In genomic region chr5:87103616-87104287, GRCh38 we compare ENCODE assay signal across 13 cellular contexts.
DNase-seq lines count a peak whose midpoint lies in the region; ATAC-seq and TF ChIP-seq lines count a peak whose summit lies in the region.
"Had no signal": no experiment of that assay in that cellular context is flagged by ENCODE, and none has a peak within 500 bp of the region (broad histone marks: within the 10 kb centered on the region; RNA-seq: fewer than 3 reads in every experiment).

No MANE protein-coding gene starts in this region.

- ATAC-seq in GM19035 (IDR thresholded peaks at IDR 0.05; ENCODE audit: unreplicated experiment) = peak; percentile 97
- peak; percentile 90 for ATAC-seq in GM21825 (IDR thresholded peaks at IDR 0.05; ENCODE audit: unreplicated experiment)
- peak; percentile 89 for ATAC-seq in HG03439 (IDR thresholded peaks at IDR 0.05; ENCODE audit: unreplicated experiment)

- H3K9me3 Mint-ChIP-seq in activated T-helper 1 cell treated with anti-CD3 and anti-CD28 coated beads, Interleukin-12 subunit alpha, Interleukin-12 subunit beta, Interleukin-2, Interleukin-4 antibody, amounts not matched to agents 30 ng/mL and 10 ng/mL and 1 ng/mL, durations not matched to agents 14 hours and 24 hours and 36 hours = peaks cover 9% of the 10 kb centered on the region
- H3K9me3 Mint-ChIP-seq: nephron had no signal

- no peaks in the 10 kb centered on the region for H3K27me3 ChIP-seq in smooth muscle cell (ENCODE audit: low read depth)
- H3K27me3 ChIP-seq: suprapubic skin had no signal

- H3K79me2 ChIP-seq in smooth muscle cell (ENCODE audit: low read depth) = no peaks in the 10 kb centered on the region

- no peaks in the 10 kb centered on the region for H3K36me3 Mint-ChIP-seq in activated T-helper 1 cell treated with anti-CD3 and anti-CD28 coated beads, Interleukin-12 subunit alpha, Interleukin-12 subunit beta, Interleukin-2, Interleukin-4 antibody, amounts not matched to agents 30 ng/mL and 10 ng/mL and 1 ng/mL, durations not matched to agents 14 hours and 24 hours and 36 hours (ENCODE audit: low read depth)

- no peak overlapping the region for H3K4me2 ChIP-seq in smooth muscle cell

- TF ChIP-seq CTCF in smooth muscle cell (IDR thresholded peaks at IDR 0.05; ENCODE audit: borderline replicate concordance, insufficient read depth, poor library complexity, severe bottlenecking) = no peak

- H3K27ac Mint-ChIP-seq in activated T-helper 1 cell treated with anti-CD3 and anti-CD28 coated beads, Interleukin-12 subunit alpha, Interleukin-12 subunit beta, Interleukin-2, Interleukin-4 antibody, amounts not matched to agents 30 ng/mL and 10 ng/mL and 1 ng/mL, durations not matched to agents 14 hours and 24 hours and 36 hours = no peak overlapping the region
- H3K27ac Mint-ChIP-seq: nephron; T-helper 2 cell treated with Interferon-gamma antibody and Interleukin-4, amounts not matched to agents 5 μg/mL and 100 μg/mL, for 36 hours had no signal

- H3F3A ChIP-seq in smooth muscle cell (ENCODE audit: low read depth) = no peaks in the 10 kb centered on the region

- H3K9ac ChIP-seq in smooth muscle cell (ENCODE audit: low read depth) = no peak overlapping the region

- intact Hi-C loops in activated T-helper 1 cell treated with anti-CD3 and anti-CD28 coated beads, Interleukin-12 subunit alpha, Interleukin-12 subunit beta, Interleukin-2, Interleukin-4 antibody, amounts not matched to agents 30 ng/mL and 10 ng/mL and 1 ng/mL, durations not matched to agents 14 hours and 24 hours and 36 hours (cut with micrococcal nuclease) = no loop called here

- no peak overlapping the region for H3K4me3 ChIP-seq in smooth muscle cell
- H3K4me3 ChIP-seq: suprapubic skin had no signal

- no peaks in the 10 kb centered on the region for H4K20me1 ChIP-seq in smooth muscle cell (ENCODE audit: low read depth)

- no peaks in the 10 kb centered on the region for H3K9me3 ChIP-seq in smooth muscle cell (replicated peaks; ENCODE audit: low read depth)
- H3K9me3 ChIP-seq: suprapubic skin had no signal

- H3K27ac ChIP-seq in smooth muscle cell (ENCODE audit: low read depth) = no peak overlapping the region
- H3K27ac ChIP-seq: suprapubic skin had no signal

- DNase-seq in smooth muscle cell (lab: John Stamatoyannopoulos, UW; ENCODE audit: unreplicated experiment) = no peak
- no peak for DNase-seq in cerebellar nuclear complex (lab: John Stamatoyannopoulos, UW)
- DNase-seq in activated T-helper 1 cell treated with anti-CD3 and anti-CD28 coated beads, Interleukin-12 subunit alpha, Interleukin-12 subunit beta, Interleukin-2, Interleukin-4 antibody, amounts not matched to agents 30 ng/mL and 10 ng/mL and 1 ng/mL, durations not matched to agents 14 hours and 24 hours and 36 hours (ENCODE audit: low spot score) = no peak
- DNase-seq in NCI-H2227 treated with DMSO at 0.1 percent for 48 hours (lab: John Stamatoyannopoulos, UW) = no peak
- DNase-seq: activated gamma-delta T cell; GF-D8; stimulated activated CD4-positive, alpha-beta T cell treated with anti-CD3 and anti-CD28 coated beads, Interleukin-15, amount 100 ng/mL, for 24 hours had no signal

- no peaks in the 10 kb centered on the region for H3K4me1 ChIP-seq in smooth muscle cell (ENCODE audit: low read depth)
- H3K4me1 ChIP-seq: suprapubic skin had no signal

- peaks cover 2% of the 10 kb centered on the region for H3K27me3 Mint-ChIP-seq in activated T-helper 1 cell treated with anti-CD3 and anti-CD28 coated beads, Interleukin-12 subunit alpha, Interleukin-12 subunit beta, Interleukin-2, Interleukin-4 antibody, amounts not matched to agents 30 ng/mL and 10 ng/mL and 1 ng/mL, durations not matched to agents 14 hours and 24 hours and 36 hours (ENCODE audit: insufficient read depth)

- peaks cover 17% of the 10 kb centered on the region for H3K4me1 Mint-ChIP-seq in activated T-helper 1 cell treated with anti-CD3 and anti-CD28 coated beads, Interleukin-12 subunit alpha, Interleukin-12 subunit beta, Interleukin-2, Interleukin-4 antibody, amounts not matched to agents 30 ng/mL and 10 ng/mL and 1 ng/mL, durations not matched to agents 14 hours and 24 hours and 36 hours (ENCODE audit: low read depth)
- H3K4me1 Mint-ChIP-seq: nephron had no signal

- no peaks in the 10 kb centered on the region for H3K36me3 ChIP-seq in smooth muscle cell (ENCODE audit: low read depth)
- H3K36me3 ChIP-seq: suprapubic skin had no signal

- H2AFZ ChIP-seq in smooth muscle cell (ENCODE audit: low read depth) = peak overlapping the region; percentile 37

- no peak overlapping the region for H3K4me3 Mint-ChIP-seq in activated T-helper 1 cell treated with anti-CD3 and anti-CD28 coated beads, Interleukin-12 subunit alpha, Interleukin-12 subunit beta, Interleukin-2, Interleukin-4 antibody, amounts not matched to agents 30 ng/mL and 10 ng/mL and 1 ng/mL, durations not matched to agents 14 hours and 24 hours and 36 hours
- H3K4me3 Mint-ChIP-seq: nephron; T-helper 2 cell treated with Interferon-gamma antibody and Interleukin-4, amounts not matched to agents 5 μg/mL and 100 μg/mL, for 36 hours had no signal
